In the genomic region with DNA sequence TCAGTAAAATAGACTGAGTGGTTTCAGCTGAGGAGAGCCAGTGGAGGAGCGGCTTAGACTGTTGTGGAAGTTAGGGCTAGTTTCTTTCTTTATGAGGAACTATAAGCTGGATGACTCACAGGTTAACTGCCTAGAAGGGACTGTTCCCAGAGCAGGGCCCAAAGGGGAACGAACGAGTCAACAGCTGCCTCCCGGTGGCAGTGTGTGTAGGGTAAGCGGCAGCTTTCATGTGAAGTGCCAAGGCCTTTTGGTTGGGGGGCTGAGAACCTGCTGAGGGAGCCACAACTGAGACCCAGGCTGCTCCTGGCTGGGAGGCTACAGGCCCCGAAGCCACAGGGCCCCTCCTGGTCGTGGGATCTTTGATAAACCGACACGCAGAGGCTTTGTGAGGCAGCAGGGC, we compare ENCODE assay signal across 8 cellular contexts. TPM values are rescaled to one million over a fixed set of nuclear protein-coding genes. Genes with fewer than 3 reads are reported as not detected.
DNase-seq lines count a peak whose midpoint lies in the region; ATAC-seq and TF ChIP-seq lines count a peak whose summit lies in the region.

No MANE protein-coding gene starts in this region.

- peaks cover 9% of the 10 kb centered on the region for H3K79me2 ChIP-seq in Karpas-422 (ENCODE audit: low read length)

- H3K9me3 ChIP-seq in skeletal muscle satellite cell (replicated peaks; ENCODE audit: low read length) = no peaks in the 10 kb centered on the region
- no peaks in the 10 kb centered on the region for H3K9me3 ChIP-seq in Karpas-422 (ENCODE audit: low read length)

- peak; percentile 12 for ATAC-seq in SK-N-SH treated with all-trans-retinoic acid at 6 μM for 48 hours
- ATAC-seq in HG02642 (IDR thresholded peaks at IDR 0.05; ENCODE audit: poor library complexity, unreplicated experiment) = no peak
- ATAC-seq in HG03135 (IDR thresholded peaks at IDR 0.05; ENCODE audit: unreplicated experiment) = no peak

- peaks cover 5% of the 10 kb centered on the region; the same call in 1 of the 2 replicates for H4K20me1 ChIP-seq in Karpas-422 (ENCODE audit: insufficient read depth, low read depth, low read length)

- H3K27me3 ChIP-seq in skeletal muscle satellite cell (ENCODE audit: control insufficient read depth, insufficient read depth, low read length) (no peaks in the 10 kb centered on the region), Karpas-422 (ENCODE audit: low read length) (no peaks in the 10 kb centered on the region)

- H3K27ac ChIP-seq in Karpas-422 (ENCODE audit: low read length) = no peak overlapping the region

- peaks cover 28% of the 10 kb centered on the region for H3K4me1 ChIP-seq in skeletal muscle satellite cell (ENCODE audit: control insufficient read depth, insufficient read depth, low read length)
- no peaks in the 10 kb centered on the region for H3K4me1 ChIP-seq in Karpas-422 (ENCODE audit: low read length)

- peak overlapping the region; percentile 23 for H3K9ac ChIP-seq in skeletal muscle satellite cell (ENCODE audit: low read depth, low read length)
- H3K9ac ChIP-seq in Karpas-422 (ENCODE audit: low read length) = no peak overlapping the region

- no peaks in the 10 kb centered on the region for H3K9me2 ChIP-seq in Karpas-422 (replicated peaks; ENCODE audit: insufficient read depth, low read length)

- H2AFZ ChIP-seq in Karpas-422 (ENCODE audit: low read length) = no peak overlapping the region

- peak overlapping the region; percentile 0 for H3K4me2 ChIP-seq in skeletal muscle satellite cell (ENCODE audit: low read length)
- H3K4me2 ChIP-seq in Karpas-422 (ENCODE audit: low read depth, low read length, poor library complexity, severe bottlenecking) = no peak overlapping the region

- H3K36me3 ChIP-seq in skeletal muscle satellite cell (ENCODE audit: insufficient read depth, low read length) (peaks cover 92% of the 10 kb centered on the region), Karpas-422 (ENCODE audit: insufficient read depth, low read length) (peaks cover 22% of the 10 kb centered on the region; the same call in 1 of the 2 replicates)

- peak; percentile 24 for DNase-seq in GM13976 (ENCODE audit: low spot score)
- DNase-seq in epithelial cell of proximal tubule (ENCODE audit: low read depth) = no peak
- DNase-seq in Karpas-422 = no peak
- DNase-seq in NCI-H345 (lab: John Stamatoyannopoulos, UW) = no peak

- in situ Hi-C loops in GM13976 (cut with MboI; ENCODE audit: low sequenced_read_pairs, unreplicated experiment) = no loop called here

- H3K4me3 ChIP-seq in epithelial cell of proximal tubule (ENCODE audit: low read depth, low read length) = no peak overlapping the region
- H3K4me3 ChIP-seq in skeletal muscle satellite cell (ENCODE audit: low read length) = no peak overlapping the region
- H3K4me3 ChIP-seq in Karpas-422 (ENCODE audit: low read length) = no peak overlapping the region

- TF ChIP-seq CTCF in GM13976 (IDR thresholded peaks at IDR 0.05; ENCODE audit: borderline replicate concordance, control extremely low read depth, extremely low read depth, insufficient read depth, missing control alignments) (no peak), epithelial cell of proximal tubule (conservative IDR thresholded peaks at IDR 0.05; ENCODE audit: low read depth, low read length) (peak; percentile 10)

TF ChIP-seq in SK-N-SH treated with all-trans-retinoic acid at 6 μM for 48 hours, 23 proteins besides CTCF, POLR2A, EP300 and RAD21:
- TF ChIP-seq OSR1 (CRISPR knock-in tag; IDR thresholded peaks at IDR 0.05) (no peak), ESRRG (CRISPR knock-in tag; IDR thresholded peaks at IDR 0.05) (no peak), ZNF70 (CRISPR knock-in tag; IDR thresholded peaks at IDR 0.05) (no peak), SNAI2 (CRISPR knock-in tag; IDR thresholded peaks at IDR 0.05) (no peak), ZNF565 (CRISPR knock-in tag; conservative IDR thresholded peaks at IDR 0.05; ENCODE audit: low read depth) (no peak), ZNF8 (CRISPR knock-in tag; IDR thresholded peaks at IDR 0.05) (no peak), BACH2 (CRISPR knock-in tag; IDR thresholded peaks at IDR 0.05; ENCODE audit: borderline replicate concordance) (no peak), ZC3H10 (CRISPR knock-in tag; IDR thresholded peaks at IDR 0.05) (no peak), ZFP30 (CRISPR knock-in tag; IDR thresholded peaks at IDR 0.05) (no peak), CSDC2 (CRISPR knock-in tag; IDR thresholded peaks at IDR 0.05) (no peak), GLIS3 (CRISPR knock-in tag; IDR thresholded peaks at IDR 0.05) (no peak)
- TF ChIP-seq, protein P1, sequence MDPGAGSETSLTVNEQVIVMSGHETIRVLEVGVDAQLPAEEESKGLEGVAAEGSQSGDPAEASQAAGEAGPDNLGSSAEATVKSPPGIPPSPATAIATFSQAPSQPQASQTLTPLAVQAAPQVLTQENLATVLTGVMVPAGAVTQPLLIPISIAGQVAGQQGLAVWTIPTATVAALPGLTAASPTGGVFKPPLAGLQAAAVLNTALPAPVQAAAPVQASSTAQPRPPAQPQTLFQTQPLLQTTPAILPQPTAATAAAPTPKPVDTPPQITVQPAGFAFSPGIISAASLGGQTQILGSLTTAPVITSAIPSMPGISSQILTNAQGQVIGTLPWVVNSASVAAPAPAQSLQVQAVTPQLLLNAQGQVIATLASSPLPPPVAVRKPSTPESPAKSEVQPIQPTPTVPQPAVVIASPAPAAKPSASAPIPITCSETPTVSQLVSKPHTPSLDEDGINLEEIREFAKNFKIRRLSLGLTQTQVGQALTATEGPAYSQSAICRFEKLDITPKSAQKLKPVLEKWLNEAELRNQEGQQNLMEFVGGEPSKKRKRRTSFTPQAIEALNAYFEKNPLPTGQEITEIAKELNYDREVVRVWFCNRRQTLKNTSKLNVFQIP (CRISPR knock-in tag; IDR thresholded peaks at IDR 0.05; ENCODE audit: borderline replicate concordance, low read depth) = no peak
- TF ChIP-seq, protein P2, sequence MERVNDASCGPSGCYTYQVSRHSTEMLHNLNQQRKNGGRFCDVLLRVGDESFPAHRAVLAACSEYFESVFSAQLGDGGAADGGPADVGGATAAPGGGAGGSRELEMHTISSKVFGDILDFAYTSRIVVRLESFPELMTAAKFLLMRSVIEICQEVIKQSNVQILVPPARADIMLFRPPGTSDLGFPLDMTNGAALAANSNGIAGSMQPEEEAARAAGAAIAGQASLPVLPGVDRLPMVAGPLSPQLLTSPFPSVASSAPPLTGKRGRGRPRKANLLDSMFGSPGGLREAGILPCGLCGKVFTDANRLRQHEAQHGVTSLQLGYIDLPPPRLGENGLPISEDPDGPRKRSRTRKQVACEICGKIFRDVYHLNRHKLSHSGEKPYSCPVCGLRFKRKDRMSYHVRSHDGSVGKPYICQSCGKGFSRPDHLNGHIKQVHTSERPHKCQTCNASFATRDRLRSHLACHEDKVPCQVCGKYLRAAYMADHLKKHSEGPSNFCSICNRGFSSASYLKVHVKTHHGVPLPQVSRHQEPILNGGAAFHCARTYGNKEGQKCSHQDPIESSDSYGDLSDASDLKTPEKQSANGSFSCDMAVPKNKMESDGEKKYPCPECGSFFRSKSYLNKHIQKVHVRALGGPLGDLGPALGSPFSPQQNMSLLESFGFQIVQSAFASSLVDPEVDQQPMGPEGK (CRISPR knock-in tag; IDR thresholded peaks at IDR 0.05; ENCODE audit: borderline replicate concordance) = no peak; the same call in 1 of the 2 replicates
- TF ChIP-seq, protein P3, sequence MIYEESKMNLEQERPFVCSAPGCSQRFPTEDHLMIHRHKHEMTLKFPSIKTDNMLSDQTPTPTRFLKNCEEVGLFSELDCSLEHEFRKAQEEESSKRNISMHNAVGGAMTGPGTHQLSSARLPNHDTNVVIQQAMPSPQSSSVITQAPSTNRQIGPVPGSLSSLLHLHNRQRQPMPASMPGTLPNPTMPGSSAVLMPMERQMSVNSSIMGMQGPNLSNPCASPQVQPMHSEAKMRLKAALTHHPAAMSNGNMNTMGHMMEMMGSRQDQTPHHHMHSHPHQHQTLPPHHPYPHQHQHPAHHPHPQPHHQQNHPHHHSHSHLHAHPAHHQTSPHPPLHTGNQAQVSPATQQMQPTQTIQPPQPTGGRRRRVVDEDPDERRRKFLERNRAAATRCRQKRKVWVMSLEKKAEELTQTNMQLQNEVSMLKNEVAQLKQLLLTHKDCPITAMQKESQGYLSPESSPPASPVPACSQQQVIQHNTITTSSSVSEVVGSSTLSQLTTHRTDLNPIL (CRISPR knock-in tag; IDR thresholded peaks at IDR 0.05; ENCODE audit: low read depth) = no peak; the same call in 1 of the 2 replicates
- TF ChIP-seq, protein P4, sequence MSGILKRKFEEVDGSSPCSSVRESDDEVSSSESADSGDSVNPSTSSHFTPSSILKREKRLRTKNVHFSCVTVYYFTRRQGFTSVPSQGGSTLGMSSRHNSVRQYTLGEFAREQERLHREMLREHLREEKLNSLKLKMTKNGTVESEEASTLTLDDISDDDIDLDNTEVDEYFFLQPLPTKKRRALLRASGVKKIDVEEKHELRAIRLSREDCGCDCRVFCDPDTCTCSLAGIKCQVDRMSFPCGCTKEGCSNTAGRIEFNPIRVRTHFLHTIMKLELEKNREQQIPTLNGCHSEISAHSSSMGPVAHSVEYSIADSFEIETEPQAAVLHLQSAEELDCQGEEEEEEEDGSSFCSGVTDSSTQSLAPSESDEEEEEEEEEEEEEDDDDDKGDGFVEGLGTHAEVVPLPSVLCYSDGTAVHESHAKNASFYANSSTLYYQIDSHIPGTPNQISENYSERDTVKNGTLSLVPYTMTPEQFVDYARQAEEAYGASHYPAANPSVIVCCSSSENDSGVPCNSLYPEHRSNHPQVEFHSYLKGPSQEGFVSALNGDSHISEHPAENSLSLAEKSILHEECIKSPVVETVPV (CRISPR knock-in tag; IDR thresholded peaks at IDR 0.05) = no peak

RNA-seq across cellular contexts. Expression of a gene that starts 7.0 kb away (rescaled TPM):
- 233 and 275 TPM in 2 replicates for total RNA-seq in epithelial cell of proximal tubule
- 416 and 1,062 TPM in 2 replicates for total RNA-seq in skeletal muscle satellite cell (2012; rRNA removed)
- 100.0 and 123 TPM in 2 replicates for total RNA-seq in Karpas-422 (2014; rRNA removed; shearing (Covaris generic); ENCODE audit: low replicate concordance)

RNA-seq across cellular contexts. Expression of a gene that starts 21.0 kb away (rescaled TPM):
- 232 and 278 TPM in 2 replicates for total RNA-seq in epithelial cell of proximal tubule
- total RNA-seq in skeletal muscle satellite cell (2012; rRNA removed) = 141 and 148 TPM in 2 replicates
- 36.9 and 47.1 TPM in 2 replicates for total RNA-seq in Karpas-422 (2014; rRNA removed; shearing (Covaris generic); ENCODE audit: low replicate concordance)

RNA-seq across cellular contexts. Expression of a gene that starts 30.9 kb away (rescaled TPM):
- 8.9 and 22.1 TPM in 2 replicates for total RNA-seq in epithelial cell of proximal tubule
- total RNA-seq in skeletal muscle satellite cell (2012; rRNA removed) = 9.1 and 11.1 TPM in 2 replicates
- total RNA-seq in Karpas-422 (2014; rRNA removed; shearing (Covaris generic); ENCODE audit: low replicate concordance) = 33.6 and 55.7 TPM in 2 replicates

RNA-seq across cellular contexts. Expression of a gene that starts 33.9 kb away (rescaled TPM):
- 0.94 and 9.1 TPM in 2 replicates for total RNA-seq in epithelial cell of proximal tubule
- total RNA-seq in skeletal muscle satellite cell (2012; rRNA removed) = not detected in 2 replicates
- total RNA-seq in Karpas-422 (2014; rRNA removed; shearing (Covaris generic); ENCODE audit: low replicate concordance) = 2.3 TPM in 1 of 2 replicates, not detected in the other
